Comparison of ENCODE assay signal across 22 cellular contexts in genomic region chr5:94782376-94782775, GRCh38.
"Had no signal": no experiment of that assay in that cellular context is flagged by ENCODE, and none has a peak within 500 bp of the region (broad histone marks: within the 10 kb centered on the region; RNA-seq: fewer than 3 reads in every experiment).

No MANE protein-coding gene starts in this region.

- FAIRE-seq: astrocyte, RCC 7860 had no signal

- DNase-seq: activated B cell treated with CpG ODN at 0.5 μM for 24 hours; activated CD4-positive, alpha-beta T cell treated with anti-CD3 and anti-CD28 coated beads for 1 hour; activated CD4-positive, alpha-beta T cell treated with anti-CD3 and anti-CD28 coated beads, Interleukin-2, amount 10 ng/mL, durations not matched to agents 24 days and 14 days; activated CD4-positive, alpha-beta T cell treated with anti-CD3 and anti-CD28 coated beads, Interleukin-2, amount 50 U/mL, for 48 hours; activated CD8-positive, alpha-beta memory T cell treated with anti-CD3 and anti-CD28 coated beads, Interleukin-2, amount 10 ng/mL, durations not matched to agents 7 days and 5 days; activated gamma-delta T cell; activated naive CD4-positive, alpha-beta T cell treated with anti-CD3 and anti-CD28 coated beads for 36 hours; activated T-cell treated with anti-CD3 and anti-CD28 coated beads, Interleukin-2, amount 50 U/mL, for 48 hours; amygdala; cortex of kidney; Kasumi-1; KBM-7; NCI-H1694 treated with DMSO at 0.1 percent for 48 hours; NCI-H2081 treated with DMSO at 0.1 percent for 48 hours; NCI-H510A treated with DMSO at 0.1 percent for 48 hours; NCI-H82; PC-3; SIG-M5; T-helper 17 cell; T-helper 9 cell had no signal
